8 cellular contexts compared by ENCODE assay signal in genomic region chr3:161084277-161084676, GRCh38. TPM values are rescaled to one million over a fixed set of nuclear protein-coding genes. Genes with fewer than 3 reads are reported as not detected.
"Had no signal": no experiment of that assay in that cellular context is flagged by ENCODE, and none has a peak within 500 bp of the region (broad histone marks: within the 10 kb centered on the region; RNA-seq: fewer than 3 reads in every experiment).

No MANE protein-coding gene starts in this region.

- H3K4me1 ChIP-seq: HAP-1 had no signal

- H3K36me3 ChIP-seq: HAP-1 had no signal

- H3K4me3 ChIP-seq: GM23248, HAP-1 had no signal

- H3K9me3 ChIP-seq: HAP-1 had no signal

- H3K27ac ChIP-seq: GM23248, HL-60 had no signal

- ATAC-seq: HCT116, HepG2 had no signal

- DNase-seq: GM23248, GOT3, H7, HFFc6 had no signal

RNA-seq across cellular contexts. Expression of gene B3GALNT1, which starts 20.9 kb away (rescaled TPM):
- total RNA-seq: HepG2 had no signal
